8 cellular contexts compared by ENCODE assay signal in the genomic region with DNA sequence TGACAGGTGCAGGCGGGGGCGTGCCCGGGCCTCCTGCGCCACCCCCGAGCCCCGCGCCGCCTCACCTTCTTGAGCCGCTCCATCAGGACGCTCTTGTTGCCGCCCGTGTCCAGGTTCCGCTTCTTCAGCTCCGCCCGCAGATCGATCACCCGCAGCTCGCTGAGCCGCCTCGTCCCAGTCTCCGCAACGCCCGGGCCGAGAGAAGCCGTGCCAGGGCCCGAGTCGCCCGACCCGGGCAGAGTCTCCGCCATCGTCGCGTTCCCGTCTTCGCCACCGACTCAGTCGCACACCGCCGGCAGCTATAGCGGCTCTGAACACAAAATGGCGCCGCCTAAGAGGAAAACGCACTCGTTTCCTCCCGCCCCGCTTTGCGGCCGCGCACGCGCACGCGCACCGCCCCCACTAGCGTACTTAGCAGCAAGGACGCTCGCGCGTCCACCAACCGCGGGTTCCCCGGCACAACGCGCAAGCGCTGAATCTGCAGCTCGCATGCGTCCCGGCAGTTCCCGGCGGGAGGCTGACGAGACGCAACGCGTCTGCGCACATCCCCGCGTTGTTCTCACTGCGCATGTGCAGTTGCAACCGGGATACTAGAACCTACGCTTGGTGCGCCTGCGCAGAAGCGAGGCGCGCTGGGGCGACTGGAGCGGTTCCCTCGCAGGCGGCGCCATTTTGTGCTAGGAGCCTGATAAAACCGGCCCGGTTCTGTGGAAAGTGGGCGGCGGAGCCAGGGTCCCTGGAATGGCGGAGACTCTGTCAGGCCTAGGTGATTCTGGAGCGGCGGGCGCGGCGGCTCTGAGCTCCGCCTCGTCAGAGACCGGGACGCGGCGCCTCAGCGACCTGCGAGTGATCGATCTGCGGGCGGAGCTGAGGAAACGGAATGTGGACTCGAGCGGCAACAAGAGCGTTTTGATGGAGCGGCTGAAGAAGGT. TPM values are rescaled to one million over a fixed set of nuclear protein-coding genes. Genes with fewer than 3 reads are reported as not detected.
DNase-seq lines count a peak whose midpoint lies in the region; ATAC-seq, FAIRE-seq and TF ChIP-seq lines count a peak whose summit lies in the region.

A gene (plus strand): TSS at position 619 of the 932 bp plus-strand sequence. CDS start 123 bp downstream, at position 742.
A gene (minus strand): TSS at position 312 of the 932 bp plus-strand sequence. CDS start 61 bp downstream, at position 251.

- TF ChIP-seq CTCF in D721Med (IDR thresholded peaks at IDR 0.05; ENCODE audit: insufficient read depth, missing control alignments) = no peak
- no peak for TF ChIP-seq CTCF in OCI-LY7 (conservative IDR thresholded peaks at IDR 0.05; ENCODE audit: low read length)
- no peak for TF ChIP-seq CTCF in endothelial cell (IDR thresholded peaks at IDR 0.05; ENCODE audit: unreplicated experiment)
- no peak for TF ChIP-seq CTCF in mesothelial cell of epicardium (IDR thresholded peaks at IDR 0.05; ENCODE audit: unreplicated experiment)

- H3K36me3 Mint-ChIP-seq in endothelial cell (ENCODE audit: low read depth, unreplicated experiment) (peaks cover 39% of the 10 kb centered on the region), mesothelial cell of epicardium (peaks cover 17% of the 10 kb centered on the region)

- no peak for FAIRE-seq in D721Med (lab: Jason Lieb, UNC)

- POLR2A ChIA-PET in OCI-LY7 (lab: Charles Lee) = interaction anchor here (0.5 to 1.3 kb wide), 7 partner anchors 10 to 1828 kb away, joined by 3 to 5 read pairs (median 3); a partner anchor contains a TSS

- H3K4me1 Mint-ChIP-seq in endothelial cell (ENCODE audit: unreplicated experiment) (peaks cover 52% of the 10 kb centered on the region), mesothelial cell of epicardium (peaks cover 47% of the 10 kb centered on the region)

- intact Hi-C loops in OCI-LY7 (cut with micrococcal nuclease; ENCODE audit: unreplicated experiment) = loop anchor here (2.0 to 10.0 kb wide), 4 partner anchors 58 to 352 kb away; a partner anchor contains a TSS

- peak within 1 kb of the TSS; percentile 100 for H3K4me3 Mint-ChIP-seq in endothelial cell (ENCODE audit: unreplicated experiment)
- H3K4me3 Mint-ChIP-seq in mesothelial cell of epicardium = peak within 1 kb of the TSS; percentile 100

- H3K9me2 ChIP-seq in OCI-LY7 (ENCODE audit: insufficient read depth, low read length) = no peaks in the 10 kb centered on the region

- H3K4me3 ChIP-seq in OCI-LY7 (ENCODE audit: low read depth, low read length, poor library complexity, severe bottlenecking) = peak within 1 kb of the TSS; percentile 95

- H3K27me3 Mint-ChIP-seq in endothelial cell (ENCODE audit: unreplicated experiment) (peaks cover 23% of the 10 kb centered on the region), mesothelial cell of epicardium (ENCODE audit: low read depth) (no peaks in the 10 kb centered on the region)

- DNase-seq in D721Med (ENCODE audit: insufficient read length, low spot score) (peak; percentile 86), HuH-7.5 (ENCODE audit: low spot score) (peak; percentile 97), OCI-LY7 (ENCODE audit: low spot score) (peak; percentile 100), activated T-cell treated with anti-CD3 and anti-CD28 coated beads for 1 hour (ENCODE audit: low read depth) (peak; percentile 98), endothelial cell (ENCODE audit: low spot score) (peak; percentile 98), mesothelial cell of epicardium (ENCODE audit: low spot score in 2 of 2, unreplicated experiment in 2 of 2) (peak; percentile 99 to 100)
- peak; percentile 100 for DNase-seq in stimulated activated CD8-positive, alpha-beta memory T cell treated with anti-CD3 and anti-CD28 coated beads, Interleukin-15, amount 100 ng/mL, for 48 hours (ENCODE audit: low read depth in 2 of 2)

- peak within 1 kb of the TSS; percentile 80 for H3K27ac ChIP-seq in OCI-LY7 (ENCODE audit: low read depth, low read length, poor library complexity, severe bottlenecking)

- H3K36me3 ChIP-seq in OCI-LY7 (ENCODE audit: insufficient read depth, low read length) = peaks cover 84% of the 10 kb centered on the region

- peak within 1 kb of the TSS; percentile 99 for H3K4me2 ChIP-seq in OCI-LY7 (ENCODE audit: low read length)

- H3K27ac Mint-ChIP-seq in endothelial cell (ENCODE audit: unreplicated experiment) = peak within 1 kb of the TSS; percentile 97
- peak within 1 kb of the TSS; percentile 100 for H3K27ac Mint-ChIP-seq in mesothelial cell of epicardium

- peaks cover 51% of the 10 kb centered on the region for H4K20me1 ChIP-seq in OCI-LY7 (ENCODE audit: insufficient read depth, low read length)

- CTCF ChIA-PET in OCI-LY7 (lab: Charles Lee; ENCODE audit: unreplicated experiment) = interaction anchor here (0.6 kb wide), 1 partner anchor 950 kb away, joined by 4 read pairs; no protein-coding TSS in a partner anchor

- H3K4me1 ChIP-seq in OCI-LY7 (ENCODE audit: insufficient read depth, low read length, poor library complexity, severe bottlenecking) = peaks cover 52% of the 10 kb centered on the region

- H3K9me3 ChIP-seq in OCI-LY7 (ENCODE audit: low read length) = no peaks in the 10 kb centered on the region

- peak within 1 kb of the TSS; percentile 24; the same call in 1 of the 2 replicates for H2AFZ ChIP-seq in OCI-LY7 (ENCODE audit: low read length)

- ATAC-seq in GM21526 (IDR thresholded peaks at IDR 0.05; ENCODE audit: low FRiP score, unreplicated experiment) = peak; percentile 71

- peaks cover 96% of the 10 kb centered on the region for H3K79me2 ChIP-seq in OCI-LY7 (ENCODE audit: insufficient read depth, low read depth, low read length)

- H3K9me3 Mint-ChIP-seq in endothelial cell (ENCODE audit: unreplicated experiment) = no peaks in the 10 kb centered on the region
- H3K9me3 Mint-ChIP-seq in mesothelial cell of epicardium = no peaks in the 10 kb centered on the region

- no TSS peak for BruUV-seq in OCI-LY7 (replicated peaks; lab: Mats Ljungman, UMichigan)

RNA-seq across cellular contexts. Expression of the first gene that starts in this region (rescaled TPM):
- 68.9 and 79.4 TPM in 2 replicates for total RNA-seq in OCI-LY7 (2014; rRNA removed; shearing (Covaris generic))
- total RNA-seq in OCI-LY7 (2022) = 172 and 177 TPM in 2 replicates
- 113 TPM for total RNA-seq in endothelial cell (ENCODE audit: unreplicated experiment)
- 139 to 147 TPM (median 142 TPM) in 3 replicates for total RNA-seq in mesothelial cell of epicardium

RNA-seq across cellular contexts. Expression of the second gene that starts in this region (rescaled TPM):
- 51.7 and 52.8 TPM in 2 replicates for total RNA-seq in OCI-LY7 (2014; rRNA removed; shearing (Covaris generic))
- total RNA-seq in OCI-LY7 (2022) (103 and 111 TPM in 2 replicates), endothelial cell (ENCODE audit: unreplicated experiment) (85.5 TPM), mesothelial cell of epicardium (70.5 to 80.3 TPM (median 78.4 TPM) in 3 replicates)

Comparison
In these comparisons a context has a peak if more than half of its experiments do, and no peak if none do; other contexts are left out.
1. Peak in every context shown above with its lines: DNase-seq, ATAC-seq, H3K4me3 ChIP-seq and H3K27ac ChIP-seq.